In the genomic region with DNA sequence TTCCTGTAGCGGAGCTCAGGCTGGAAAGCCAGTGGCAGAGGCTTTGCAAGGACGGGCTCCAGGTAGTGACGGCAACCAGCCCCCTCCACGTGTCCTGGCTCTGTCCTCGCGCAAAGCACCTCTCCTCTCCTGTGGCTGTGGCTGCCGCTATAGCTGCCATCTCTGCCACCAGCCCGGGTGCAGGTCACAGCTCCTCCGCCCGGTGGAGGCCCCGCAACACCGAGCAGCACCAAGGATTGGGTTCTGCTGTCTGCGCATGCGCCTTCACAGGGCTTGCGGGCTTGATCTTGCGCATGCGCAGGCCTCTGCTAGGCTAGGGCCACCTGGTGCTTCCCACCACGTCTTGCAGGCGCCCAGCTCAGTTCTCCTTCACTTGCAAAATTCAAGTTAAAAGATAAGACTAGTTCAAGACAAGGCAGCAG, we compare ENCODE assay signal across 9 cellular contexts.
DNase-seq lines count a peak whose midpoint lies in the region; ATAC-seq and TF ChIP-seq lines count a peak whose summit lies in the region.
"Had no signal": no experiment of that assay in that cellular context is flagged by ENCODE, and none has a peak within 500 bp of the region (broad histone marks: within the 10 kb centered on the region; RNA-seq: fewer than 3 reads in every experiment).

No MANE protein-coding gene starts in this region.

- no peaks in the 10 kb centered on the region for H3K9me3 Mint-ChIP-seq in CD4-positive, alpha-beta T cell

- no peaks in the 10 kb centered on the region for H3K9me2 ChIP-seq in SK-N-SH

- TF ChIP-seq RAD21 in SK-N-SH (IDR thresholded peaks at IDR 0.05; ENCODE audit: low read length) = no peak

- in situ Hi-C loops in brain microvascular endothelial cell (cut with HindIII; ENCODE audit: low pct_ligation_motif_present, low sequenced_read_pairs) = no loop called here

- no peaks in the 10 kb centered on the region for H3K9me3 ChIP-seq in CD4-positive, alpha-beta T cell (ENCODE audit: control insufficient read depth, low read length)
- peaks cover 4% of the 10 kb centered on the region; the same call in 1 of the 2 replicates for H3K9me3 ChIP-seq in SK-N-SH

- H3K4me3 ChIP-seq in brain microvascular endothelial cell (ENCODE audit: low read depth, low read length) = peak overlapping the region; percentile 17
- no peak overlapping the region for H3K4me3 ChIP-seq in SK-N-SH (ENCODE audit: low read depth in 2 of 2, low read length in 1 of 2)
- H3K4me3 ChIP-seq: SK-N-MC had no signal

- H3K9ac ChIP-seq in SK-N-SH = no peak overlapping the region

- no peak overlapping the region for H3K4me2 ChIP-seq in SK-N-SH

- 69% methylated on average over 3 of the region's 19 CpGs for WGBS in SK-N-SH (ENCODE audit: low lambda C conversion rate)

- CTCF ChIA-PET in CD4-positive, alpha-beta T cell (lab: Charles Lee) = no interaction called here
- CTCF ChIA-PET in RWPE1 (lab: Yijun Ruan, JAX) (interaction anchor here (0.6 kb wide), 2 partner anchors 1194 to 1195 kb away, joined by 4 read pairs; no protein-coding TSS in a partner anchor), SK-N-SH (lab: Yijun Ruan, JAX) (interaction anchor here (0.9 to 1.2 kb wide), 2 partner anchors 124 to 152 kb away, joined by 3 read pairs; no protein-coding TSS in a partner anchor)

- TF ChIP-seq CTCF in CD4-positive, alpha-beta T cell (IDR thresholded peaks at IDR 0.05) = no peak
- TF ChIP-seq CTCF in RWPE1 (conservative IDR thresholded peaks at IDR 0.05; ENCODE audit: low read depth) = peak; percentile 44
- TF ChIP-seq CTCF in brain microvascular endothelial cell (IDR thresholded peaks at IDR 0.05; ENCODE audit: low read depth, low read length, missing control alignments) = no peak
- no peak for TF ChIP-seq CTCF in omental fat pad (IDR thresholded peaks at IDR 0.05)
- TF ChIP-seq CTCF in SK-N-SH (IDR thresholded peaks at IDR 0.05) = no peak

- H3K79me2 ChIP-seq in SK-N-SH (ENCODE audit: insufficient read depth) = no peaks in the 10 kb centered on the region

- H3F3A ChIP-seq in SK-N-SH (replicated peaks; ENCODE audit: insufficient read depth) = no peaks in the 10 kb centered on the region

- no peak overlapping the region for H3K27ac ChIP-seq in CD4-positive, alpha-beta T cell (ENCODE audit: low read depth, low read length)
- H3K27ac ChIP-seq in RWPE1 (no peak overlapping the region), brain microvascular endothelial cell (no peak overlapping the region), SK-N-SH (ENCODE audit: low read depth in 2 of 2, low read length in 1 of 2) (no peak overlapping the region)
- H3K27ac ChIP-seq: SK-N-MC had no signal

- peak in 6 of 10 experiments; percentile 3 to 58 (median 27) for DNase-seq in CD4-positive, alpha-beta T cell
- DNase-seq in RWPE1 (ENCODE audit: low spot score) = peak; percentile 86
- no peak for DNase-seq in brain microvascular endothelial cell
- no peak for DNase-seq in omental fat pad (ENCODE audit: low spot score)
- no peak for DNase-seq in NCI-H1048 (lab: John Stamatoyannopoulos, UW)
- DNase-seq in NCI-H510A treated with DMSO at 0.1 percent for 48 hours (lab: John Stamatoyannopoulos, UW) = no peak
- no peak for DNase-seq in SK-N-SH
- no peak for DNase-seq in NCI-H146 treated with DMSO at 0.1 percent for 48 hours (lab: John Stamatoyannopoulos, UW; ENCODE audit: unreplicated experiment)

- H3K4me3 Mint-ChIP-seq in CD4-positive, alpha-beta T cell = no peak overlapping the region

- no peaks in the 10 kb centered on the region for H3K27me3 ChIP-seq in CD4-positive, alpha-beta T cell (ENCODE audit: control insufficient read depth, insufficient read depth, low read length)
- H3K27me3 ChIP-seq in brain microvascular endothelial cell (replicated peaks) = no peaks in the 10 kb centered on the region
- H3K27me3 ChIP-seq in SK-N-SH (ENCODE audit: insufficient read depth) = no peaks in the 10 kb centered on the region

- no peak for ATAC-seq in CD4-positive, alpha-beta T cell (ENCODE audit: poor library complexity)
- peak; percentile 43 for ATAC-seq in omental fat pad (ENCODE audit: low FRiP score)

- no peak overlapping the region for H2AFZ ChIP-seq in SK-N-SH (ENCODE audit: low read depth)

- H4K20me1 ChIP-seq in SK-N-SH (ENCODE audit: insufficient read depth) = no peaks in the 10 kb centered on the region

- POLR2A ChIA-PET in CD4-positive, alpha-beta T cell (lab: Charles Lee) = no interaction called here
- POLR2A ChIA-PET in RWPE1 (lab: Yijun Ruan, JAX; ENCODE audit: low non-redundant PET) (no interaction called here), SK-N-SH (lab: Yijun Ruan, JAX) (no interaction called here)

- H3K4me1 ChIP-seq in SK-N-SH (ENCODE audit: control insufficient read depth in 1 of 2, insufficient read depth in 2 of 2, low read depth in 1 of 2, low read length in 1 of 2) = no peaks in the 10 kb centered on the region; a peak in 1 of 4 replicates

- H3K27ac Mint-ChIP-seq in CD4-positive, alpha-beta T cell = no peak overlapping the region

- H3K4me1 Mint-ChIP-seq in CD4-positive, alpha-beta T cell (ENCODE audit: low read depth) = no peaks in the 10 kb centered on the region

- peaks cover 4% of the 10 kb centered on the region for H3K27me3 Mint-ChIP-seq in CD4-positive, alpha-beta T cell

- H3K36me3 Mint-ChIP-seq in CD4-positive, alpha-beta T cell (ENCODE audit: low read depth) = no peaks in the 10 kb centered on the region

- no peak for TF ChIP-seq EP300 in SK-N-SH (IDR thresholded peaks at IDR 0.05; ENCODE audit: borderline replicate concordance in 1 of 2, low read depth in 1 of 2, low read length in 1 of 2)

- intact Hi-C loops in CD4-positive, alpha-beta T cell (cut with DNase I, micrococcal nuclease) = no loop called here

- no peaks in the 10 kb centered on the region for H3K36me3 ChIP-seq in brain microvascular endothelial cell (replicated peaks)
- H3K36me3 ChIP-seq in SK-N-SH (replicated peaks in 1 of 2; ENCODE audit: control insufficient read depth in 1 of 2, insufficient read depth in 2 of 2, low read length in 1 of 2) = no peaks in the 10 kb centered on the region

TF ChIP-seq in SK-N-SH, 30 proteins besides CTCF, POLR2A, EP300 and RAD21:
- TF ChIP-seq SIN3A (IDR thresholded peaks at IDR 0.05; ENCODE audit: borderline replicate concordance, low read depth, low read length) (no peak), RXRA (IDR thresholded peaks at IDR 0.05; ENCODE audit: borderline replicate concordance, low read depth) (no peak), MXI1 (IDR thresholded peaks at IDR 0.05; ENCODE audit: low read depth, low read length) (no peak), PBX3 (IDR thresholded peaks at IDR 0.05) (no peak), EZH2phosphoT487 (IDR thresholded peaks at IDR 0.05; ENCODE audit: borderline replicate concordance, low read depth) (no peak), RFX5 (IDR thresholded peaks at IDR 0.05; ENCODE audit: low read length) (no peak)
- TF ChIP-seq, protein P1, sequence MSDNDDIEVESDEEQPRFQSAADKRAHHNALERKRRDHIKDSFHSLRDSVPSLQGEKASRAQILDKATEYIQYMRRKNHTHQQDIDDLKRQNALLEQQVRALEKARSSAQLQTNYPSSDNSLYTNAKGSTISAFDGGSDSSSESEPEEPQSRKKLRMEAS (IDR thresholded peaks at IDR 0.05; ENCODE audit: low read depth) = no peak

Comparison
In these comparisons a context has a peak if more than half of its experiments do, and no peak if none do; other contexts are left out.
1. DNase-seq: peak in CD4-positive, alpha-beta T cell (6 of 10) and RWPE1 (single experiment); none in brain microvascular endothelial cell (single experiment), omental fat pad (single experiment), NCI-H1048 (single experiment), NCI-H510A treated with DMSO at 0.1 percent for 48 hours (single experiment), SK-N-SH (single experiment) and NCI-H146 treated with DMSO at 0.1 percent for 48 hours (single experiment).